ENCODE assay signal across 14 cellular contexts in genomic region chr13:40345654-40346372, GRCh38.
DNase-seq lines count a peak whose midpoint lies in the region; ATAC-seq and TF ChIP-seq lines count a peak whose summit lies in the region.
"Had no signal": no experiment of that assay in that cellular context is flagged by ENCODE, and none has a peak within 500 bp of the region (broad histone marks: within the 10 kb centered on the region; RNA-seq: fewer than 3 reads in every experiment).

No MANE protein-coding gene starts in this region.

- H3K9me3 ChIP-seq in Peyer's patch (no peaks in the 10 kb centered on the region), gastroesophageal sphincter (no peaks in the 10 kb centered on the region), gastrocnemius medialis (no peaks in the 10 kb centered on the region)
- H3K9me3 ChIP-seq: SJSA1 had no signal

- no peak overlapping the region for H3K4me3 ChIP-seq in Peyer's patch
- H3K4me3 ChIP-seq in gastroesophageal sphincter: no peak overlapping the region
- H3K4me3 ChIP-seq in gastrocnemius medialis: no peak overlapping the region
- H3K4me3 ChIP-seq: SJSA1 had no signal

- H3K27ac ChIP-seq in Peyer's patch: peak overlapping the region in 2 of 4 donors; percentile 22 to 37
- peak overlapping the region in 3 of 4 donors; percentile 19 to 28 (median 24) for H3K27ac ChIP-seq in gastroesophageal sphincter
- peak overlapping the region; percentile 84 to 94 (median 88) for H3K27ac ChIP-seq in gastrocnemius medialis
- H3K27ac ChIP-seq: parathyroid adenoma, SJSA1 had no signal

- H3K36me3 ChIP-seq in Peyer's patch: no peaks in the 10 kb centered on the region
- no peaks in the 10 kb centered on the region for H3K36me3 ChIP-seq in gastroesophageal sphincter
- H3K36me3 ChIP-seq in gastrocnemius medialis: no peaks in the 10 kb centered on the region
- H3K36me3 ChIP-seq: SJSA1 had no signal

- in situ Hi-C loops in gastrocnemius medialis (cut with MboI; ENCODE audit: low sequenced_read_pairs in 4 of 4): loop anchor here in 2 of 4 donors (10.0 kb wide), 2 partner anchors 111 to 121 kb away; no protein-coding TSS in a partner anchor

- DNase-seq in Peyer's patch (peak in 2 of 3 donors; percentile 63), lung microvascular endothelial cell (ENCODE audit: low read depth in 2 of 2) (peak; percentile 58 to 84), gastrocnemius medialis (no peak), EL (no peak), GM19240 (ENCODE audit: insufficient read length, low spot score) (no peak), AG08395 (ENCODE audit: low spot score) (no peak), A172 (ENCODE audit: low spot score) (no peak)
- DNase-seq: activated CD4-positive, alpha-beta T cell treated with anti-CD3 and anti-CD28 coated beads for 48 hours; activated naive CD4-positive, alpha-beta T cell treated with Interleukin-2 at 50 U/mL for 16 hours; NCI-H1436; T1000 had no signal

- H3K27me3 ChIP-seq in Peyer's patch (no peaks in the 10 kb centered on the region), gastroesophageal sphincter (no peaks in the 10 kb centered on the region), gastrocnemius medialis (no peaks in the 10 kb centered on the region)
- H3K27me3 ChIP-seq: SJSA1 had no signal

- ATAC-seq in gastroesophageal sphincter: no peak
- ATAC-seq in gastrocnemius medialis: no peak

- TF ChIP-seq EP300 in gastroesophageal sphincter (IDR thresholded peaks at IDR 0.05): no peak

- 72 to 100% methylated on average over 2 to 11 of the region's 12 CpGs for WGBS in gastroesophageal sphincter (ENCODE audit: low coverage in 1 of 2), 2 donors

- TF ChIP-seq CTCF in Peyer's patch (IDR thresholded peaks at IDR 0.05) (no peak), gastroesophageal sphincter (IDR thresholded peaks at IDR 0.05) (no peak), gastrocnemius medialis (IDR thresholded peaks at IDR 0.05 in 4 of 5, conservative IDR thresholded peaks at IDR 0.05 in 1 of 5) (no peak)

- TF ChIP-seq POLR2A in Peyer's patch (IDR thresholded peaks at IDR 0.05): no peak
- no peak for TF ChIP-seq POLR2A in gastroesophageal sphincter (IDR thresholded peaks at IDR 0.05)
- no peak for TF ChIP-seq POLR2A in gastrocnemius medialis (IDR thresholded peaks at IDR 0.05)

- intact Hi-C loops in gastrocnemius medialis (cut with DNase I; ENCODE audit: low total_unique reads): loop anchor here (2.0 kb wide), 1 partner anchor 243 kb away; no protein-coding TSS in a partner anchor

- H3K4me1 ChIP-seq in Peyer's patch (peaks cover 0 to 23% (median 8%) of the 10 kb centered on the region in 4 donors), gastroesophageal sphincter (peaks cover 0 to 67% (median 0%) of the 10 kb centered on the region in 3 donors), gastrocnemius medialis (peaks cover 56 to 57% of the 10 kb centered on the region in 2 donors)
- H3K4me1 ChIP-seq: parathyroid adenoma had no signal

Comparison
In these comparisons a context has a peak if more than half of its experiments do, and no peak if none do; other contexts are left out.
1. DNase-seq: peak in Peyer's patch (2 of 3) and lung microvascular endothelial cell (2 of 2); none in gastrocnemius medialis (0 of 2), EL (single experiment), GM19240 (single experiment), AG08395 (single experiment) and A172 (single experiment).